8 cellular contexts compared by ENCODE assay signal in genomic region chr3:38454179-38454883, GRCh38. TPM values are rescaled to one million over a fixed set of nuclear protein-coding genes. Genes with fewer than 3 reads are reported as not detected.
DNase-seq lines count a peak whose midpoint lies in the region; ATAC-seq, FAIRE-seq and TF ChIP-seq lines count a peak whose summit lies in the region.

No MANE protein-coding gene starts in this region.

- H4K20me1 ChIP-seq in mammary epithelial cell (ENCODE audit: insufficient read depth, low read length): no peaks in the 10 kb centered on the region

- H3K4me3 ChIP-seq in RWPE2 (ENCODE audit: severe bottlenecking) (peak overlapping the region; percentile 92), mammary epithelial cell (replicated peaks in 1 of 3; ENCODE audit: insufficient read depth in 1 of 3, low read depth in 2 of 3, low read length in 3 of 3) (peak overlapping the region; percentile 53 to 75 (median 58)), kidney (ENCODE audit: low read length in 2 of 2) (peak overlapping the region; percentile 73 to 91)

- H3K9ac ChIP-seq in mammary epithelial cell (ENCODE audit: insufficient read depth, low read length) (peak overlapping the region; percentile 32), kidney (ENCODE audit: low read length in 2 of 2) (peak overlapping the region; percentile 64 to 68)

- in situ Hi-C loops in mammary epithelial cell (cut with MboI; ENCODE audit: low sequenced_read_pairs in 2 of 2): no loop called here

- H3K27me3 ChIP-seq in RWPE2 (ENCODE audit: insufficient read depth, poor library complexity, severe bottlenecking) (no peaks in the 10 kb centered on the region), mammary epithelial cell (ENCODE audit: insufficient read depth, low read length) (no peaks in the 10 kb centered on the region)

- H3K27ac ChIP-seq in RWPE2 (ENCODE audit: poor library complexity, severe bottlenecking) (peak overlapping the region; percentile 53), mammary epithelial cell (ENCODE audit: insufficient read depth, low read depth, low read length) (peak overlapping the region; percentile 39), kidney (ENCODE audit: low read depth in 2 of 2, low read length in 2 of 2) (peak overlapping the region; percentile 75 to 85)

- TF ChIP-seq CTCF in RWPE2 (IDR thresholded peaks at IDR 0.05; ENCODE audit: poor library complexity, severe bottlenecking) (no peak), mammary epithelial cell (conservative IDR thresholded peaks at IDR 0.05 in 1 of 2, IDR thresholded peaks at IDR 0.05 in 1 of 2; ENCODE audit: extremely low read depth in 1 of 2, insufficient read depth in 1 of 2, low read depth in 1 of 2, low read length in 2 of 2) (no peak), kidney (IDR thresholded peaks at IDR 0.05; ENCODE audit: borderline replicate concordance, extremely low read depth, insufficient read depth) (no peak)

- H3K4me1 ChIP-seq in RWPE2 (ENCODE audit: insufficient read depth, poor library complexity, severe bottlenecking) (peaks cover 4% of the 10 kb centered on the region), mammary epithelial cell (ENCODE audit: insufficient read depth, low read length) (peaks cover 30% of the 10 kb centered on the region), kidney (ENCODE audit: control insufficient read depth in 1 of 2, insufficient read depth in 1 of 2, low read depth in 1 of 2, low read length in 2 of 2) (peaks cover 32 to 37% of the 10 kb centered on the region in 2 donors)

- ATAC-seq in HG02870 (IDR thresholded peaks at IDR 0.05; ENCODE audit: unreplicated experiment) (peak; percentile 30), RWPE2 (ENCODE audit: low read depth) (peak; percentile 3)

- no TSS peak for BruUV-seq in mammary epithelial cell (replicated peaks; lab: Mats Ljungman, UMichigan)

- no peak for FAIRE-seq in kidney (lab: Jason Lieb, UNC)

- H3K36me3 ChIP-seq in RWPE2 (ENCODE audit: low read depth): no peaks in the 10 kb centered on the region
- H3K36me3 ChIP-seq in mammary epithelial cell (ENCODE audit: insufficient read depth, low read length): no peaks in the 10 kb centered on the region
- no peaks in the 10 kb centered on the region for H3K36me3 ChIP-seq in kidney (ENCODE audit: control insufficient read depth in 1 of 2, insufficient read depth in 2 of 2, low read length in 2 of 2)

- H3K79me2 ChIP-seq in mammary epithelial cell (ENCODE audit: insufficient read depth, low read length): peaks cover 10% of the 10 kb centered on the region

- dilution Hi-C loops in mammary epithelial cell (cut with HindIII; ENCODE audit: low sequenced_read_pairs): no loop called here

- peak overlapping the region; percentile 92 for H2AFZ ChIP-seq in mammary epithelial cell (ENCODE audit: low read depth, low read length)

- H3K9me3 ChIP-seq in RWPE2 (ENCODE audit: severe bottlenecking) (no peaks in the 10 kb centered on the region), mammary epithelial cell (replicated peaks; ENCODE audit: insufficient read depth, low read length) (no peaks in the 10 kb centered on the region), kidney (ENCODE audit: control insufficient read depth in 1 of 2, low read length in 2 of 2) (no peaks in the 10 kb centered on the region)

- 3% methylated on average over 8 of the region's 77 CpGs for WGBS in mammary epithelial cell (ENCODE audit: low coverage, missing lambda C conversion rate)

- DNase-seq in activated T-cell treated with anti-CD3 and anti-CD28 coated beads, Interleukin-2, amount 50 U/mL, for 1 hour: peak; percentile 57
- DNase-seq in activated T-cell treated with anti-CD3 and anti-CD28 coated beads for 4 hours (no peak), RWPE2 (ENCODE audit: low spot score) (no peak), mammary epithelial cell (peak; percentile 30), kidney (peak; percentile 75), NCI-H1694 (lab: John Stamatoyannopoulos, UW) (no peak)
- peak; percentile 32 to 34 for DNase-seq in stimulated activated CD4-positive, alpha-beta T cell treated with anti-CD3 and anti-CD28 coated beads, Interleukin-2, amount 100 ng/mL, for 24 hours

- H3K4me2 ChIP-seq in mammary epithelial cell (ENCODE audit: insufficient read depth, low read depth, low read length): peak overlapping the region; percentile 99

- CTCF ChIA-PET in mammary epithelial cell (lab: Charles Lee; ENCODE audit: low non-redundant PET): no interaction called here

- intact Hi-C loops in mammary epithelial cell (cut with micrococcal nuclease) (no loop called here), kidney (cut with DNase I) (no loop called here)

RNA-seq across cellular contexts. Expression of gene ACVR2B, which starts 0.6 kb away (rescaled TPM):
- total RNA-seq in mammary epithelial cell (1 to 10 TPM; 3.0 to 3.3 TPM), kidney (11.2 TPM)
- polyA plus RNA-seq in mammary epithelial cell (1.9 TPM), kidney (ENCODE audit: insufficient read depth, low read depth, low replicate concordance) (1.2 TPM)
- 7.8 TPM for polyA minus RNA-seq in mammary epithelial cell

RNA-seq across cellular contexts. Expression of gene EXOG, which starts 41.8 kb away (rescaled TPM):
- total RNA-seq in mammary epithelial cell (10 to 100 TPM in 1 of 2 donors, 1 to 10 TPM in 1; 8.0 to 19.9 TPM), kidney (16.4 TPM)
- polyA plus RNA-seq in mammary epithelial cell (5.9 TPM), kidney (ENCODE audit: insufficient read depth, low read depth, low replicate concordance) (5.5 TPM)
- 6.2 TPM for polyA minus RNA-seq in mammary epithelial cell

Comparison
In these comparisons a context has a peak if more than half of its experiments do, and no peak if none do; other contexts are left out.
1. DNase-seq: peak in activated T-cell treated with anti-CD3 and anti-CD28 coated beads, Interleukin-2, amount 50 U/mL, for 1 hour (single experiment), mammary epithelial cell (single experiment), kidney (single experiment) and stimulated activated CD4-positive, alpha-beta T cell treated with anti-CD3 and anti-CD28 coated beads, Interleukin-2, amount 100 ng/mL, for 24 hours (2 of 2); none in activated T-cell treated with anti-CD3 and anti-CD28 coated beads for 4 hours (single experiment), RWPE2 (single experiment) and NCI-H1694 (single experiment).
2. Peak in every context shown above with its lines, with median percentiles within 50 percentile points of each other: H3K27ac ChIP-seq and H3K4me3 ChIP-seq.